27 cellular contexts compared by ENCODE assay signal in genomic region chr11:77512092-77512491, GRCh38. TPM values are rescaled to one million over a fixed set of nuclear protein-coding genes. Genes with fewer than 3 reads are reported as not detected.
DNase-seq lines count a peak whose midpoint lies in the region; ATAC-seq, FAIRE-seq and TF ChIP-seq lines count a peak whose summit lies in the region.
"Had no signal": no experiment of that assay in that cellular context is flagged by ENCODE, and none has a peak within 500 bp of the region (broad histone marks: within the 10 kb centered on the region; RNA-seq: fewer than 3 reads in every experiment).

No MANE protein-coding gene starts in this region.

- CTCF ChIA-PET in H1 (lab: Charles Lee; ENCODE audit: partially characterized antibody), result interaction anchor here (0.6 to 2.1 kb wide), 5 partner anchors 9 to 378 kb away, joined by 3 to 6 read pairs (median 3); no protein-coding TSS in a partner anchor

- H3K79me2 ChIP-seq in GM23338 (replicated peaks; ENCODE audit: insufficient read depth) (no peaks in the 10 kb centered on the region), H1 (ENCODE audit: control insufficient read depth in 1 of 2, insufficient read depth in 2 of 2, low read length in 2 of 2) (no peaks in the 10 kb centered on the region)

- H3K27me3 ChIP-seq in BLaER1 treated with 17β-estradiol and CSF1 and Interleukin-3, amounts not matched to agents 10 nM and 100 nM, result no peaks in the 10 kb centered on the region
- H3K27me3 ChIP-seq in GM23338 (ENCODE audit: insufficient read depth) (no peaks in the 10 kb centered on the region), H1 (replicated peaks in 1 of 4; ENCODE audit: control insufficient read depth in 3 of 4, extremely low read depth in 1 of 4, insufficient read depth in 3 of 4, low read length in 3 of 4) (no peaks in the 10 kb centered on the region), gastroesophageal sphincter (peaks cover 9% of the 10 kb centered on the region)
- H3K27me3 ChIP-seq: adrenal gland, body of pancreas, testis had no signal

- H2BK20ac ChIP-seq in H1 (ENCODE audit: low read length), result no peak overlapping the region

- peaks cover 0 to 30% (median 11%) of the 10 kb centered on the region in 10 experiments; a peak in 11 of 20 replicates for H3K4me1 ChIP-seq in BLaER1 treated with 17β-estradiol and CSF1 and Interleukin-3, amounts not matched to agents 10 nM and 100 nM
- peaks cover 25% of the 10 kb centered on the region for H3K4me1 ChIP-seq in GM23338 (ENCODE audit: insufficient read depth)
- peaks cover 0 to 5% (median 3%) of the 10 kb centered on the region in 4 experiments; a peak in 2 of 7 replicates for H3K4me1 ChIP-seq in H1 (replicated peaks in 1 of 4; ENCODE audit: control insufficient read depth in 3 of 4, insufficient read depth in 4 of 4, low read length in 3 of 4)
- H3K4me1 ChIP-seq in gastroesophageal sphincter, result no peaks in the 10 kb centered on the region
- H3K4me1 ChIP-seq: adrenal gland, body of pancreas, testis had no signal

- peaks cover 13% of the 10 kb centered on the region for H3K4me1 Mint-ChIP-seq in GM23338
- H3K4me1 Mint-ChIP-seq: activated CD8-positive, alpha-beta memory T cell treated with anti-CD3 and anti-CD28 coated beads, Interleukin-2, amount 10 ng/mL, durations not matched to agents 7 days and 5 days; neural crest cell had no signal

- ATAC-seq in GM23338 (no peak), HG03045 (IDR thresholded peaks at IDR 0.05; ENCODE audit: unreplicated experiment) (no peak), gastroesophageal sphincter (no peak), HG03565 (IDR thresholded peaks at IDR 0.05; ENCODE audit: unreplicated experiment) (no peak), HG02642 (IDR thresholded peaks at IDR 0.05; ENCODE audit: poor library complexity, unreplicated experiment) (no peak)
- ATAC-seq: activated CD8-positive, alpha-beta memory T cell treated with anti-CD3 and anti-CD28 coated beads, Interleukin-2, amount 10 ng/mL, durations not matched to agents 7 days and 5 days; body of pancreas had no signal

- H4K20me1 ChIP-seq in BLaER1 treated with 17β-estradiol and CSF1 and Interleukin-3, amounts not matched to agents 10 nM and 100 nM, result no peaks in the 10 kb centered on the region
- H4K20me1 ChIP-seq in GM23338 (replicated peaks; ENCODE audit: insufficient read depth) (no peaks in the 10 kb centered on the region), H1 (replicated peaks in 1 of 2; ENCODE audit: control insufficient read depth in 1 of 2, insufficient read depth in 2 of 2, low read length in 2 of 2) (no peaks in the 10 kb centered on the region)

- H3K23ac ChIP-seq in H1 (ENCODE audit: insufficient read length), result no peak overlapping the region

- H3K9ac ChIP-seq in BLaER1 treated with 17β-estradiol and CSF1 and Interleukin-3, amounts not matched to agents 10 nM and 100 nM, result no peak overlapping the region
- no peak overlapping the region for H3K9ac ChIP-seq in H1 (replicated peaks in 1 of 4; ENCODE audit: extremely low read depth in 1 of 4, low read depth in 3 of 4, low read length in 3 of 4)

- no peaks in the 10 kb centered on the region for H3K9me3 Mint-ChIP-seq in GM23338

- H4K5ac ChIP-seq in H1 (ENCODE audit: insufficient read length, low read depth, low read length), result no peak overlapping the region

- TF ChIP-seq EP300 in H1 (IDR thresholded peaks at IDR 0.05; ENCODE audit: borderline replicate concordance in 1 of 2, low read depth in 2 of 2, low read length in 2 of 2) (no peak), gastroesophageal sphincter (IDR thresholded peaks at IDR 0.05) (no peak)

- H3K4me3 ChIP-seq in BLaER1 treated with 17β-estradiol and CSF1 and Interleukin-3, amounts not matched to agents 10 nM and 100 nM, result no peak overlapping the region
- H3K4me3 ChIP-seq in GM23338 (no peak overlapping the region), H1 (ENCODE audit: extremely low read depth in 1 of 4, insufficient read depth in 2 of 4, low read depth in 3 of 4, low read length in 4 of 4) (no peak overlapping the region), gastroesophageal sphincter (no peak overlapping the region)
- H3K4me3 ChIP-seq: adrenal gland, body of pancreas, testis had no signal

- no peaks in the 10 kb centered on the region for H3K36me3 ChIP-seq in BLaER1 treated with 17β-estradiol and CSF1 and Interleukin-3, amounts not matched to agents 10 nM and 100 nM
- H3K36me3 ChIP-seq in GM23338 (ENCODE audit: insufficient read depth) (no peaks in the 10 kb centered on the region), H1 (ENCODE audit: control insufficient read depth in 2 of 4, insufficient read depth in 4 of 4, low read length in 3 of 4) (no peaks in the 10 kb centered on the region), gastroesophageal sphincter (no peaks in the 10 kb centered on the region)
- H3K36me3 ChIP-seq: adrenal gland had no signal

- no peaks in the 10 kb centered on the region for H3K9me3 ChIP-seq in BLaER1 treated with 17β-estradiol and CSF1 and Interleukin-3, amounts not matched to agents 10 nM and 100 nM (replicated peaks in 1 of 11)
- H3K9me3 ChIP-seq in H1 (ENCODE audit: insufficient read depth in 2 of 2, low read depth in 1 of 2, low read length in 1 of 2) (peaks cover 0 to under 1% of the 10 kb centered on the region in 2 experiments; a peak in 1 of 4 replicates), gastroesophageal sphincter (no peaks in the 10 kb centered on the region)
- H3K9me3 ChIP-seq: adrenal gland, body of pancreas, testis had no signal

- WGBS in H1 (ENCODE audit: extremely low coverage in 1 of 2, insufficient coverage in 1 of 2, insufficient read length in 1 of 2, insufficient replicate concordance in 2 of 2, low coverage in 1 of 2, low lambda C conversion rate in 2 of 2, missing lambda C conversion rate in 1 of 2), 2 experiments, result 88% methylated on average over 1 of the region's 2 CpGs; no CpG with 5 or more reads in 1 of the 2 experiments
- 90 to 100% methylated on average over 1 to 2 of the region's 2 CpGs for WGBS in gastroesophageal sphincter (ENCODE audit: low coverage in 1 of 2), 2 donors

- no peak overlapping the region for H3K27ac ChIP-seq in BLaER1 treated with 17β-estradiol and CSF1 and Interleukin-3, amounts not matched to agents 10 nM and 100 nM
- H3K27ac ChIP-seq in GM23338 (ENCODE audit: low read depth) (no peak overlapping the region), H1 (ENCODE audit: low read depth, low read length) (no peak overlapping the region), gastroesophageal sphincter (no peak overlapping the region)
- H3K27ac ChIP-seq: adrenal gland, body of pancreas, C4-2B, testis had no signal

- no peak for TF ChIP-seq RAD21 in H1 (IDR thresholded peaks at IDR 0.05 in 1 of 2, conservative IDR thresholded peaks at IDR 0.05 in 1 of 2; ENCODE audit: low read depth in 2 of 2, low read length in 2 of 2)

- H4K8ac ChIP-seq in H1 (ENCODE audit: extremely low read depth, insufficient read depth, low read length), result no peak overlapping the region

- H3K27me3 Mint-ChIP-seq in GM23338 (ENCODE audit: insufficient read depth, low read depth, poor library complexity), result no peaks in the 10 kb centered on the region

- no peak overlapping the region for H3K18ac ChIP-seq in H1 (ENCODE audit: extremely low read depth, low read length)

- H3K36me3 Mint-ChIP-seq in GM23338 (ENCODE audit: low read depth), result no peaks in the 10 kb centered on the region
- H3K36me3 Mint-ChIP-seq: activated CD8-positive, alpha-beta memory T cell treated with anti-CD3 and anti-CD28 coated beads, Interleukin-2, amount 10 ng/mL, durations not matched to agents 7 days and 5 days had no signal

- no peak overlapping the region for H3K4me3 Mint-ChIP-seq in GM23338
- H3K4me3 Mint-ChIP-seq: activated CD8-positive, alpha-beta memory T cell treated with anti-CD3 and anti-CD28 coated beads, Interleukin-2, amount 10 ng/mL, durations not matched to agents 7 days and 5 days; neural crest cell had no signal

- no peak overlapping the region for H3K27ac Mint-ChIP-seq in GM23338
- H3K27ac Mint-ChIP-seq: activated CD8-positive, alpha-beta memory T cell treated with anti-CD3 and anti-CD28 coated beads, Interleukin-2, amount 10 ng/mL, durations not matched to agents 7 days and 5 days had no signal

- no peak overlapping the region for H2BK120ac ChIP-seq in H1 (replicated peaks; ENCODE audit: low read depth, low read length)

- no peak overlapping the region for H3K14ac ChIP-seq in H1 (ENCODE audit: insufficient read length)

- H3K79me1 ChIP-seq in H1 (ENCODE audit: low read depth, low read length), result no peaks in the 10 kb centered on the region

- H3K9me2 ChIP-seq in GM23338 (ENCODE audit: insufficient read depth), result no peaks in the 10 kb centered on the region

- TF ChIP-seq POLR2A in H1 (IDR thresholded peaks at IDR 0.05; ENCODE audit: control extremely low read depth in 1 of 2, low read depth in 2 of 2, low read length in 2 of 2) (no peak), gastroesophageal sphincter (IDR thresholded peaks at IDR 0.05) (no peak)

- no peak overlapping the region for H3K4ac ChIP-seq in H1 (replicated peaks; ENCODE audit: insufficient read length, low read depth, low read length)

- H3K56ac ChIP-seq in H1 (replicated peaks; ENCODE audit: insufficient read length, low read depth, low read length), result no peak overlapping the region

- H2BK5ac ChIP-seq in H1 (ENCODE audit: low read depth, low read length), result no peak overlapping the region

- no peaks in the 10 kb centered on the region for H3K23me2 ChIP-seq in H1 (ENCODE audit: low read depth, low read length)

- no peaks in the 10 kb centered on the region; the same call in 1 of the 2 replicates for H3F3A ChIP-seq in GM23338 (replicated peaks; ENCODE audit: low read depth)

- POLR2A ChIA-PET in H1 (lab: Charles Lee; ENCODE audit: partially characterized antibody), result interaction anchor here (0.6 kb wide), 1 partner anchor 78 kb away, joined by 4 read pairs; no protein-coding TSS in a partner anchor

- no peak for FAIRE-seq in H1 (lab: Jason Lieb, UNC)
- FAIRE-seq: D721Med, endothelial cell of umbilical vein, urothelium cell line had no signal

- H3K4me2 ChIP-seq in BLaER1 treated with 17β-estradiol and CSF1 and Interleukin-3, amounts not matched to agents 10 nM and 100 nM, result peak overlapping the region in 6 of 11 experiments; percentile 40 to 88 (median 67); a peak in 12 of 22 replicates
- H3K4me2 ChIP-seq in GM23338, result peak overlapping the region; percentile 62; the same call in 1 of the 2 replicates
- H3K4me2 ChIP-seq in H1 (ENCODE audit: insufficient read depth in 1 of 2, low read depth in 2 of 2, low read length in 2 of 2), result no peak overlapping the region

- no peak overlapping the region for H2BK15ac ChIP-seq in H1 (ENCODE audit: low read length)

- no peak overlapping the region for H4K91ac ChIP-seq in H1 (replicated peaks; ENCODE audit: insufficient read length, low read length)

- no peak overlapping the region for H2AK5ac ChIP-seq in H1 (ENCODE audit: low read depth, low read length)

- no peak for DNase-seq in GM23338 (ENCODE audit: low spot score)
- DNase-seq in NOMO-1 treated with DMSO at 0.1 percent for 48 hours (lab: John Stamatoyannopoulos, UW; ENCODE audit: unreplicated experiment), result peak; percentile 93
- peak in 1 of 2 experiments; percentile 35 for DNase-seq in H1 (ENCODE audit: low read depth in 1 of 2, low spot score in 2 of 2)
- DNase-seq: activated CD4-positive, CD25-positive, alpha-beta regulatory T cell; activated CD8-positive, alpha-beta memory T cell treated with anti-CD3 and anti-CD28 coated beads, Interleukin-2, amount 10 ng/mL, durations not matched to agents 7 days and 5 days; activated naive CD4-positive, alpha-beta T cell treated with Interleukin-2 at 50 U/mL for 16 hours; activated T-cell treated with anti-CD3 and anti-CD28 coated beads, Interleukin-2, amount 50 U/mL, for 48 hours; adrenal gland; kidney glomerular epithelial cell; NCI-H1417; NCI-H2081; NCI-H345; stimulated activated naive CD4-positive, alpha-beta T cell treated with Interleukin-2 at 50 U/mL for 16 hours; SW 1271; T-helper 9 cell; testis had no signal

- H2AFZ ChIP-seq in GM23338 (peak overlapping the region; percentile 34; the same call in 1 of the 2 replicates), H1 (ENCODE audit: low read length) (no peak overlapping the region)

- no peak for TF ChIP-seq CTCF in GM23338 (conservative IDR thresholded peaks at IDR 0.05; ENCODE audit: low read depth in 2 of 2)
- TF ChIP-seq CTCF in H1 (IDR thresholded peaks at IDR 0.05; ENCODE audit: control extremely low read depth in 1 of 3, insufficient read depth in 1 of 3, low read depth in 1 of 3, low read length in 3 of 3), result no peak
- TF ChIP-seq CTCF in gastroesophageal sphincter (IDR thresholded peaks at IDR 0.05), result no peak

- 0 out of 2 replicates have a peak overlapping the region, but pooled peaks have one; percentile 46 for H2BK12ac ChIP-seq in H1 (ENCODE audit: low read depth, low read length)

RNA-seq across cellular contexts. Expression of gene PAK1, which starts 38.2 kb away (rescaled TPM):
- total RNA-seq in GM23338 (2014; rRNA removed; shearing (Covaris generic)), result 143 and 175 TPM in 2 replicates
- 102 and 109 TPM in 2 replicates for polyA plus RNA-seq in GM23338 (2016; fragmentation: Nextera tagmentation; extraction: Ambion mirVana)
- total RNA-seq in H1 (2021; fragmentation: NEBNext Ultra II Directional; extraction: Animal tissue kit (Norgen Biotek cat#: 25700)), result 142 and 151 TPM in 2 replicates
- 73.1 and 87.7 TPM in 2 replicates for polyA plus RNA-seq in H1 (2011; rRNA removed)
- polyA plus RNA-seq in H1 (2011; cell fraction: cytosol; rRNA removed), result 113 TPM
- polyA plus RNA-seq in H1 (2011; cell fraction: nucleus; rRNA removed), result 125 TPM
- polyA plus RNA-seq in H1 (2012, experiment 1 of 2), result 117 to 168 TPM (median 134 TPM) in 4 replicates
- polyA plus RNA-seq in H1 (2012, experiment 2 of 2), result 49.6 TPM
- polyA plus RNA-seq in H1 (2013, experiment 1 of 2), result 129 TPM
- polyA plus RNA-seq in H1 (2013, experiment 2 of 2), result 130 TPM
- polyA minus RNA-seq in H1 (2011; rRNA and poly(A)+ RNA removed), result 287 and 306 TPM in 2 replicates
- 110 TPM for polyA minus RNA-seq in H1 (2011; cell fraction: cytosol; rRNA and poly(A)+ RNA removed)
- 131 TPM for polyA minus RNA-seq in H1 (2011; cell fraction: nucleus; rRNA and poly(A)+ RNA removed)
- total RNA-seq in gastroesophageal sphincter, result 10 to 100 TPM; 29.8 to 48.1 (median 40.2) TPM

Comparison
In these comparisons a context has a peak if more than half of its experiments do, and no peak if none do; other contexts are left out.
1. H3K4me2 ChIP-seq: peak in BLaER1 treated with 17β-estradiol and CSF1 and Interleukin-3, amounts not matched to agents 10 nM and 100 nM (6 of 11) and GM23338 (single experiment); none in H1 (0 of 2).